In the genomic region with DNA sequence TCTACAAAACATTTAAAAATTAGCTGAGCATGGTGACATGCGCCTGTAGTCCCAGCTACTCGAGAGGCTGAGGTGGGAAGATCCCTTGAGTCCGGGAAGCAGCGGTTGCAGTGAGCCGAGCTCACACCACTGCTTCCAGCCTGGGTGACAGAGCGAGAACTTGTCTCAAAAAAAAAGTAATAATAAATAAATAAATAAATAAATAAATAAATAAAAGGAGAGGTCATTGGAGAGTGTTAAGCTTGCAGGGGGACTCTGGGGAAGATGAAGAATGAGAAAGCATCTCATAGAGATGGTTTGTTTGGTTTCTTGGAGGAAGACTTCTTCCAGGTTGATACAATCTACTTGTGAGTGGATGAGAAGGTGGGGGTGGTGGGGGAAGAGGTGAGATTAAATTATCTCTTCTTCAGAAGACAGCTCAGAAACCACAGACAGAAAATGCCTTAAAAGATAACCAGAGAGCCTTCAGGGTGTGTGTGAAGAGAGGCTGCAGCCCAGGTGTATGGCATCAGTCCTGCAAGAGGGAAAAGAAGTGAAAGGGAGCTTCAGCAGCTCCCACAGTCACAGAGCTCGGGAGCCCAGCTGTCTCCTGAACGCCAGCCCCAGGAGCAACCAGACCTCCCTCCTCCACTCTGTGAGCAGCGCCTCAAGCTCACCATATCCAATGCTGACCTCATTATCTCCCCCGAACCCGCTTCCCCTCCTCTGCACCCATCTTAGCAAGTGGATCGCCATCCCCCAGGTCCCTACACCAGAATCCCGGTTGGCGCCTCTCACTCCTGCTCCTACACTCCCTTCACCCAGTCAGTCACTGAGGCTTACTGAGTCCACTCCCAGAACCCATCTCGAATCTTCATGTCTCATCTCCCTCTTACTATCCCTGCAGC, we compare ENCODE assay signal across 1 cellular context.
TF ChIP-seq lines count a peak whose summit lies in the region.

No MANE protein-coding gene starts in this region.

TF ChIP-seq in HEK293, 187 proteins besides CTCF, POLR2A, EP300 and RAD21 (continued from another document):
- no peak for TF ChIP-seq ZNF513 (tag by site-specific recombination; IDR thresholded peaks at IDR 0.05)
- no peak for TF ChIP-seq ZNF76 (tag by site-specific recombination; IDR thresholded peaks at IDR 0.05; ENCODE audit: borderline replicate concordance, low read depth)
- peak; percentile 81 for TF ChIP-seq ZNF518A (tag by site-specific recombination; conservative IDR thresholded peaks at IDR 0.05; ENCODE audit: low read depth)
- no peak for TF ChIP-seq ZNF391 (tag by site-specific recombination; IDR thresholded peaks at IDR 0.05; ENCODE audit: borderline replicate concordance, low read depth)
- TF ChIP-seq, protein P1, sequence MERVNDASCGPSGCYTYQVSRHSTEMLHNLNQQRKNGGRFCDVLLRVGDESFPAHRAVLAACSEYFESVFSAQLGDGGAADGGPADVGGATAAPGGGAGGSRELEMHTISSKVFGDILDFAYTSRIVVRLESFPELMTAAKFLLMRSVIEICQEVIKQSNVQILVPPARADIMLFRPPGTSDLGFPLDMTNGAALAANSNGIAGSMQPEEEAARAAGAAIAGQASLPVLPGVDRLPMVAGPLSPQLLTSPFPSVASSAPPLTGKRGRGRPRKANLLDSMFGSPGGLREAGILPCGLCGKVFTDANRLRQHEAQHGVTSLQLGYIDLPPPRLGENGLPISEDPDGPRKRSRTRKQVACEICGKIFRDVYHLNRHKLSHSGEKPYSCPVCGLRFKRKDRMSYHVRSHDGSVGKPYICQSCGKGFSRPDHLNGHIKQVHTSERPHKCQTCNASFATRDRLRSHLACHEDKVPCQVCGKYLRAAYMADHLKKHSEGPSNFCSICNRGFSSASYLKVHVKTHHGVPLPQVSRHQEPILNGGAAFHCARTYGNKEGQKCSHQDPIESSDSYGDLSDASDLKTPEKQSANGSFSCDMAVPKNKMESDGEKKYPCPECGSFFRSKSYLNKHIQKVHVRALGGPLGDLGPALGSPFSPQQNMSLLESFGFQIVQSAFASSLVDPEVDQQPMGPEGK (tag by site-specific recombination; IDR thresholded peaks at IDR 0.05) = no peak
- TF ChIP-seq ZNF843 (tag by site-specific recombination; IDR thresholded peaks at IDR 0.05) = no peak
- TF ChIP-seq ZNF658 (tag by site-specific recombination; IDR thresholded peaks at IDR 0.05) = no peak
- no peak for TF ChIP-seq HOXA7 (CRISPR knock-in tag; IDR thresholded peaks at IDR 0.05; ENCODE audit: borderline replicate concordance)
- no peak for TF ChIP-seq ZNF155 (tag by site-specific recombination; IDR thresholded peaks at IDR 0.05)
- TF ChIP-seq ZNF830 (tag by site-specific recombination; IDR thresholded peaks at IDR 0.05; ENCODE audit: low read depth) = no peak
- TF ChIP-seq KLF8 (tag by site-specific recombination; IDR thresholded peaks at IDR 0.05) = no peak
- no peak for TF ChIP-seq ZNF629 (tag by site-specific recombination; IDR thresholded peaks at IDR 0.05)
- peak; percentile 83; the same call in 1 of the 2 replicates for TF ChIP-seq ZNF394 (tag by site-specific recombination; IDR thresholded peaks at IDR 0.05; ENCODE audit: borderline replicate concordance)
- TF ChIP-seq OSR2 (tag by site-specific recombination; IDR thresholded peaks at IDR 0.05) = no peak
- 0 out of 2 replicates have a peak, but pooled peaks have one; percentile 55 for TF ChIP-seq ZBTB8A (tag by site-specific recombination; IDR thresholded peaks at IDR 0.05)
- no peak for TF ChIP-seq ZBTB20 (tag by site-specific recombination; IDR thresholded peaks at IDR 0.05)
- no peak for TF ChIP-seq REPIN1 (tag by site-specific recombination; IDR thresholded peaks at IDR 0.05; ENCODE audit: low read depth)
- peak; percentile 64 for TF ChIP-seq ZNF555 (tag by site-specific recombination; conservative IDR thresholded peaks at IDR 0.05)
TF ChIP-seq in HEK293: peak in this region for 19.
